Comparison of ENCODE assay signal across 8 cellular contexts in the genomic region with DNA sequence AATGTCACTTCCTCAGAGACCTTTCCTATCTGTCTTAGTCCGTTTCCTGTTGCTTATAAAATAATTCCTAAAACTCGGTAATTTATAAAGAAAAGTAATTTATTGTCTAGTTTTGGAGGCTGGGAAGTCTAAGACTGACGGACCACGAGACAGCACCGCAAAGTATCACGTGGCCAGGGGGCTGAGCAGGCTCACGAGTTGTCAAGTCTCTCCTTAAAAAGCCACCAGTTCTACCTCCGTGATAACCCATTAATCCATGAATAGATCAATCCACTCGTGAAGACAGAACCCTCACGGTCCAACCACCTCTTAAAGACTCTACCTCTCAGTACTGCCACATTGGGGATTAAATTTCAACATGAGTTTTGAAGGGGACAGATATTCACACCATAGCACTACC. TPM values are rescaled to one million over a fixed set of nuclear protein-coding genes. Genes with fewer than 3 reads are reported as not detected.
A peak's percentile ranks its signal among the peaks of the same experiment; 100 is the strongest.
DNase-seq lines count a peak whose midpoint lies in the region; ATAC-seq and TF ChIP-seq lines count a peak whose summit lies in the region.

No MANE protein-coding gene starts in this region.

- TF ChIP-seq POLR2A in NB4 (IDR thresholded peaks at IDR 0.05; ENCODE audit: extremely low read depth, insufficient read length): no peak

- no peaks in the 10 kb centered on the region for H3K27me3 Mint-ChIP-seq in activated naive CD4-positive, alpha-beta T cell treated with anti-CD3 and anti-CD28 coated beads for 36 hours (ENCODE audit: low read depth)

- no peaks in the 10 kb centered on the region for H3K9me3 Mint-ChIP-seq in activated naive CD4-positive, alpha-beta T cell treated with anti-CD3 and anti-CD28 coated beads for 36 hours

- H3K27ac Mint-ChIP-seq in activated naive CD4-positive, alpha-beta T cell treated with anti-CD3 and anti-CD28 coated beads for 36 hours: no peak overlapping the region

- CTCF ChIA-PET in activated naive CD4-positive, alpha-beta T cell treated with anti-CD3 and anti-CD28 coated beads for 36 hours (lab: Charles Lee): no interaction called here

- no peak for TF ChIP-seq CTCF in NB4 (IDR thresholded peaks at IDR 0.05; ENCODE audit: low read depth, low read length)

- H3K36me3 Mint-ChIP-seq in activated naive CD4-positive, alpha-beta T cell treated with anti-CD3 and anti-CD28 coated beads for 36 hours (ENCODE audit: low read depth): peaks cover 20% of the 10 kb centered on the region

- intact Hi-C loops in activated naive CD4-positive, alpha-beta T cell treated with anti-CD3 and anti-CD28 coated beads for 36 hours (cut with micrococcal nuclease): loop anchor here (5.0 kb wide), 1 partner anchor 691 kb away; no protein-coding TSS in a partner anchor

- peaks cover 55% of the 10 kb centered on the region for H3K4me1 Mint-ChIP-seq in activated naive CD4-positive, alpha-beta T cell treated with anti-CD3 and anti-CD28 coated beads for 36 hours (ENCODE audit: low read depth)

- H3K4me3 Mint-ChIP-seq in activated naive CD4-positive, alpha-beta T cell treated with anti-CD3 and anti-CD28 coated beads for 36 hours: no peak overlapping the region

- ATAC-seq in stimulated activated naive CD8-positive, alpha-beta T cell treated with anti-CD3 and anti-CD28 coated beads, Interleukin-15, Interleukin-2, amounts not matched to agents 100 U/mL and 50 U/mL, for 24 hours: no peak
- ATAC-seq in GM21619 (IDR thresholded peaks at IDR 0.05; ENCODE audit: unreplicated experiment) (no peak), HG03175 (IDR thresholded peaks at IDR 0.05; ENCODE audit: unreplicated experiment) (no peak)

- peak; percentile 16 for DNase-seq in EL
- peak; percentile 52 for DNase-seq in NB4 (ENCODE audit: low read depth)
- DNase-seq in activated naive CD4-positive, alpha-beta T cell treated with anti-CD3 and anti-CD28 coated beads for 36 hours: peak; percentile 62
- DNase-seq in iris pigment epithelial cell (ENCODE audit: low read depth): peak; percentile 10
- DNase-seq in stimulated activated naive CD8-positive, alpha-beta T cell treated with anti-CD3 and anti-CD28 coated beads, Interleukin-15, Interleukin-2, amounts not matched to agents 100 U/mL and 50 U/mL, for 24 hours: peak; percentile 57
- DNase-seq in GM19240 (ENCODE audit: insufficient read length, low spot score): no peak

- H3K4me3 ChIP-seq in NB4 (ENCODE audit: low read depth, low read length): peak overlapping the region; percentile 91

RNA-seq across cellular contexts. Expression of gene LINS1, which starts 0.8 kb away (rescaled TPM):
- total RNA-seq in activated naive CD4-positive, alpha-beta T cell treated with anti-CD3 and anti-CD28 coated beads for 36 hours: 10 to 100 TPM; 36.8 to 37.1 TPM

RNA-seq across cellular contexts. Expression of gene ASB7, which starts 1.2 kb away (rescaled TPM):
- total RNA-seq in activated naive CD4-positive, alpha-beta T cell treated with anti-CD3 and anti-CD28 coated beads for 36 hours: 10 to 100 TPM; 15.6 to 16.8 TPM
